Comparison of ENCODE assay signal across 21 cellular contexts in the genomic region with DNA sequence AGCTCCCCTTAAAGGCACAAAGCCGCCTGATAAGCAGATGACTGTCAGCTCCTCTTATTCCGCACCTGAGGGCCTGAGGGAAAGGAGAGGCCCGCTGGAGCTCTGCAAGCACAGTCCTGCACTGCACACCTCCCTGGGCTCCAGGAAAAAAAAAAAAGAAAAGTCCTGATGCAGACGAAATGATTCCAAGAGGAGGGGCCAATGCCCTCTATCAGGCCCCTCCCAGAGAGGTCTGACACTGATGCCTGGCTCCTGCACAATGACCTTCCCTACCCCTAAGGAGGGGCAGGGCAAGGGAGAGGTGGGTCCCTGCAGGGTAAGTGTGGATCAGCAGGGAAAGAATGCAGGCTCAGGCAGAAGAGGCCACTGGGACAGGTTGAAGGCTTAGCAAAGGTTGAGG.
A peak's percentile ranks its signal among the peaks of the same experiment; 100 is the strongest.
DNase-seq lines count a peak whose midpoint lies in the region; ATAC-seq and TF ChIP-seq lines count a peak whose summit lies in the region.
"Had no signal": no experiment of that assay in that cellular context is flagged by ENCODE, and none has a peak within 500 bp of the region (broad histone marks: within the 10 kb centered on the region; RNA-seq: fewer than 3 reads in every experiment).

No MANE protein-coding gene starts in this region.

- H3K4me2 ChIP-seq in parathyroid adenoma (ENCODE audit: low read length) = no peak overlapping the region
- H3K4me2 ChIP-seq: BLaER1 had no signal

- H3K27me3 ChIP-seq in RWPE2 (ENCODE audit: insufficient read depth, poor library complexity, severe bottlenecking) (no peaks in the 10 kb centered on the region), parathyroid adenoma (ENCODE audit: control insufficient read depth, insufficient read depth, low read length) (no peaks in the 10 kb centered on the region)

- peaks cover 2% of the 10 kb centered on the region for H3K4me1 ChIP-seq in RWPE2 (ENCODE audit: insufficient read depth, poor library complexity, severe bottlenecking)
- H3K4me1 ChIP-seq in parathyroid adenoma = peaks cover 38% of the 10 kb centered on the region
- H3K4me1 ChIP-seq: BLaER1 had no signal

- DNase-seq in ELF-1 (ENCODE audit: low read depth, low spot score) (peak; percentile 75), RWPE2 (ENCODE audit: low spot score) (no peak), foreskin fibroblast (no peak), AG08396 (ENCODE audit: low spot score) (no peak), NCI-H82 treated with DMSO at 0.1 percent for 48 hours (lab: John Stamatoyannopoulos, UW; ENCODE audit: unreplicated experiment) (no peak)
- DNase-seq: Calu3; CD4-positive, alpha-beta memory T cell; DMS53; KBM-7; MV-4-11; NCI-H1694 treated with DMSO at 0.1 percent for 48 hours; NCI-H2227 treated with DMSO at 0.1 percent for 48 hours; NCI-H524; NCI-H82; PC-3; RPMI8226 had no signal

- H2AFZ ChIP-seq in parathyroid adenoma = peak overlapping the region; percentile 64

- H3K9ac ChIP-seq in parathyroid adenoma = no peak overlapping the region
- H3K9ac ChIP-seq: BLaER1 had no signal

- H3K9me3 ChIP-seq in RWPE2 (ENCODE audit: severe bottlenecking) (no peaks in the 10 kb centered on the region), parathyroid adenoma (ENCODE audit: control insufficient read depth, low read length) (no peaks in the 10 kb centered on the region)
- H3K9me3 ChIP-seq: BLaER1 had no signal

- H3K4me3 ChIP-seq in RWPE2 (ENCODE audit: severe bottlenecking) = no peak overlapping the region
- H3K4me3 ChIP-seq in parathyroid adenoma (ENCODE audit: low read depth, low read length) = no peak overlapping the region
- H3K4me3 ChIP-seq in foreskin fibroblast (ENCODE audit: low read depth in 1 of 2, low read length in 2 of 2) = no peak overlapping the region
- H3K4me3 ChIP-seq: BLaER1 had no signal

- H3K36me3 ChIP-seq in RWPE2 (ENCODE audit: low read depth) = no peaks in the 10 kb centered on the region
- no peaks in the 10 kb centered on the region for H3K36me3 ChIP-seq in parathyroid adenoma (ENCODE audit: control insufficient read depth, insufficient read depth, low read length)
- H3K36me3 ChIP-seq: BLaER1 had no signal

- no peak overlapping the region for H3K27ac ChIP-seq in RWPE2 (ENCODE audit: poor library complexity, severe bottlenecking)
- H3K27ac ChIP-seq in parathyroid adenoma = peak overlapping the region; percentile 47
- H3K27ac ChIP-seq: BLaER1 had no signal

- ATAC-seq in RWPE2 (ENCODE audit: low read depth) (peak; percentile 73), esophagus mucosa (peak; percentile 91), GM21619 (IDR thresholded peaks at IDR 0.05; ENCODE audit: unreplicated experiment) (no peak)
- ATAC-seq: HCT116, PC-3 had no signal

- no peak for TF ChIP-seq CTCF in RWPE2 (IDR thresholded peaks at IDR 0.05; ENCODE audit: poor library complexity, severe bottlenecking)
- TF ChIP-seq CTCF in parathyroid adenoma (IDR thresholded peaks at IDR 0.05) = no peak
- no peak for TF ChIP-seq CTCF in foreskin fibroblast (IDR thresholded peaks at IDR 0.05; ENCODE audit: low read depth, low read length)

- H3K79me2 ChIP-seq in parathyroid adenoma = no peaks in the 10 kb centered on the region
